ENCODE assay signal across 27 cellular contexts in genomic region chr2:175107146-175107545, GRCh38.
A peak's percentile ranks its signal among the peaks of the same experiment; 100 is the strongest.
DNase-seq lines count a peak whose midpoint lies in the region; ATAC-seq and TF ChIP-seq lines count a peak whose summit lies in the region.
"Had no signal": no experiment of that assay in that cellular context is flagged by ENCODE, and none has a peak within 500 bp of the region (broad histone marks: within the 10 kb centered on the region; RNA-seq: fewer than 3 reads in every experiment).

No MANE protein-coding gene starts in this region.

- no peaks in the 10 kb centered on the region for H3K4me1 ChIP-seq in endodermal cell (ENCODE audit: control insufficient read depth, insufficient read depth, low read length)
- H3K4me1 ChIP-seq: BLaER1 treated with 17β-estradiol and CSF1 and Interleukin-3, amounts not matched to agents 10 nM and 100 nM; SJCRH30 had no signal

- H3K27me3 ChIP-seq in AG04450 (ENCODE audit: control insufficient read depth, insufficient read depth, low read length) (no peaks in the 10 kb centered on the region), endodermal cell (ENCODE audit: control insufficient read depth, insufficient read depth, low read length, poor library complexity, severe bottlenecking) (no peaks in the 10 kb centered on the region)
- H3K27me3 ChIP-seq: BLaER1 treated with 17β-estradiol and CSF1 and Interleukin-3, amounts not matched to agents 10 nM and 100 nM; SJCRH30 had no signal

- POLR2A ChIA-PET in AG04450 (lab: Yijun Ruan, JAX) = no interaction called here

- peaks cover 17% of the 10 kb centered on the region for H3K4me1 Mint-ChIP-seq in HFFc6 (ENCODE audit: low read depth)
- H3K4me1 Mint-ChIP-seq in endodermal cell = peaks cover 12% of the 10 kb centered on the region
- H3K4me1 Mint-ChIP-seq in osteocyte (ENCODE audit: unreplicated experiment) = peaks cover 17% of the 10 kb centered on the region

- H3K9me3 Mint-ChIP-seq in HFFc6 (no peaks in the 10 kb centered on the region; the same call in 1 of the 2 replicates), endodermal cell (peaks cover 32% of the 10 kb centered on the region), osteocyte (ENCODE audit: unreplicated experiment) (no peaks in the 10 kb centered on the region)
- H3K9me3 Mint-ChIP-seq: CD4-positive, alpha-beta T cell; IgD-negative memory B cell had no signal

- peak; percentile 33; the same call in 1 of the 2 replicates for TF ChIP-seq CTCF in AG04450 (IDR thresholded peaks at IDR 0.05; ENCODE audit: low read depth, low read length)
- TF ChIP-seq CTCF in HFFc6 (IDR thresholded peaks at IDR 0.05) = no peak
- TF ChIP-seq CTCF in endodermal cell (conservative IDR thresholded peaks at IDR 0.05) = no peak
- no peak for TF ChIP-seq CTCF in osteocyte (IDR thresholded peaks at IDR 0.05)

- DNase-seq in AG04450 (ENCODE audit: low read depth, low spot score) (peak; percentile 21), HFFc6 (no peak), endodermal cell (no peak), osteocyte (ENCODE audit: extremely low spot score, unreplicated experiment) (no peak), SW480 (ENCODE audit: low spot score) (no peak)
- DNase-seq in activated effector memory CD4-positive, alpha-beta T cell treated with anti-CD3 and anti-CD28 coated beads, Interleukin-2, amount 50 U/mL, for 16 hours = no peak
- DNase-seq: 8988T; ACHN; AML-193; CD4-positive, alpha-beta T cell; DMS53; GF-D8; MM.1S; NCI-H1048; NCI-H1417 treated with DMSO at 0.1 percent for 48 hours; NCI-H1694 treated with DMSO at 0.1 percent for 48 hours; NCI-H2081; NCI-H2227 treated with DMSO at 0.1 percent for 48 hours; NCI-H526 treated with DMSO at 0.1 percent for 48 hours; SJCRH30 had no signal

- 90% methylated on average over 4 of the region's 4 CpGs; no CpG with 5 or more reads in 1 of the 2 experiments for WGBS in endodermal cell (ENCODE audit: insufficient coverage in 1 of 2, insufficient read length in 1 of 2), 2 experiments

- ATAC-seq in HG03045 (IDR thresholded peaks at IDR 0.05; ENCODE audit: unreplicated experiment) = no peak
- ATAC-seq: HCT116, Right ventricle myocardium inferior had no signal

- H3K27ac ChIP-seq in AG04450 (ENCODE audit: low read depth, low read length) (peak overlapping the region; percentile 25), endodermal cell (ENCODE audit: low read depth, low read length) (no peak overlapping the region)
- H3K27ac ChIP-seq: BLaER1 treated with 17β-estradiol and CSF1 and Interleukin-3, amounts not matched to agents 10 nM and 100 nM; KMS-11; PC-9; SJCRH30 had no signal

- H3K27ac Mint-ChIP-seq in HFFc6 (0 out of 2 replicates have a peak overlapping the region, but pooled peaks have one; percentile 9), endodermal cell (peak overlapping the region; percentile 21), osteocyte (ENCODE audit: unreplicated experiment) (peak overlapping the region; percentile 31)
- H3K27ac Mint-ChIP-seq: CD4-positive, alpha-beta T cell; IgD-negative memory B cell had no signal

- H3K36me3 Mint-ChIP-seq in HFFc6 (ENCODE audit: low read depth) (peaks cover 19% of the 10 kb centered on the region), endodermal cell (ENCODE audit: low read depth) (peaks cover 64% of the 10 kb centered on the region), osteocyte (ENCODE audit: unreplicated experiment) (peaks cover 36% of the 10 kb centered on the region)

- H3K4me3 Mint-ChIP-seq in HFFc6 = no peak overlapping the region
- H3K4me3 Mint-ChIP-seq in endodermal cell = no peak overlapping the region
- no peak overlapping the region for H3K4me3 Mint-ChIP-seq in osteocyte (ENCODE audit: unreplicated experiment)
- H3K4me3 Mint-ChIP-seq: CD4-positive, alpha-beta T cell; IgD-negative memory B cell had no signal

- H3K9me3 ChIP-seq in AG04450 (ENCODE audit: control insufficient read depth, insufficient read depth, low read length) (peaks cover 9% of the 10 kb centered on the region; the same call in 1 of the 2 replicates), endodermal cell (ENCODE audit: control insufficient read depth, low read length) (peaks cover 41% of the 10 kb centered on the region)
- H3K9me3 ChIP-seq: SJCRH30 had no signal

- peaks cover 78% of the 10 kb centered on the region for H3K36me3 ChIP-seq in endodermal cell (ENCODE audit: control insufficient read depth, insufficient read depth, low read length)

- no peaks in the 10 kb centered on the region for H3K27me3 Mint-ChIP-seq in HFFc6 (ENCODE audit: insufficient read depth)
- H3K27me3 Mint-ChIP-seq in endodermal cell (ENCODE audit: insufficient read depth) = no peaks in the 10 kb centered on the region
- H3K27me3 Mint-ChIP-seq in osteocyte (ENCODE audit: unreplicated experiment) = no peaks in the 10 kb centered on the region
- H3K27me3 Mint-ChIP-seq: CD4-positive, alpha-beta T cell; IgD-negative memory B cell had no signal

- H3K4me3 ChIP-seq in AG04450 (ENCODE audit: low read depth, low read length) (no peak overlapping the region), endodermal cell (ENCODE audit: low read length) (no peak overlapping the region)
- H3K4me3 ChIP-seq: BLaER1 treated with 17β-estradiol and CSF1 and Interleukin-3, amounts not matched to agents 10 nM and 100 nM; PC-9; SJCRH30 had no signal

- no peak overlapping the region for H3K9ac ChIP-seq in endodermal cell (ENCODE audit: extremely low read depth, low read length, poor library complexity, severe bottlenecking)
- H3K9ac ChIP-seq: BLaER1 treated with 17β-estradiol and CSF1 and Interleukin-3, amounts not matched to agents 10 nM and 100 nM; KMS-11 had no signal

- CTCF ChIA-PET in AG04450 (lab: Charles Lee) = interaction anchor here (0.7 to 1.1 kb wide), 3 partner anchors 15 to 407 kb away, joined by 3 read pairs; no protein-coding TSS in a partner anchor
